Comparison of ENCODE assay signal across 9 cellular contexts in the genomic region with DNA sequence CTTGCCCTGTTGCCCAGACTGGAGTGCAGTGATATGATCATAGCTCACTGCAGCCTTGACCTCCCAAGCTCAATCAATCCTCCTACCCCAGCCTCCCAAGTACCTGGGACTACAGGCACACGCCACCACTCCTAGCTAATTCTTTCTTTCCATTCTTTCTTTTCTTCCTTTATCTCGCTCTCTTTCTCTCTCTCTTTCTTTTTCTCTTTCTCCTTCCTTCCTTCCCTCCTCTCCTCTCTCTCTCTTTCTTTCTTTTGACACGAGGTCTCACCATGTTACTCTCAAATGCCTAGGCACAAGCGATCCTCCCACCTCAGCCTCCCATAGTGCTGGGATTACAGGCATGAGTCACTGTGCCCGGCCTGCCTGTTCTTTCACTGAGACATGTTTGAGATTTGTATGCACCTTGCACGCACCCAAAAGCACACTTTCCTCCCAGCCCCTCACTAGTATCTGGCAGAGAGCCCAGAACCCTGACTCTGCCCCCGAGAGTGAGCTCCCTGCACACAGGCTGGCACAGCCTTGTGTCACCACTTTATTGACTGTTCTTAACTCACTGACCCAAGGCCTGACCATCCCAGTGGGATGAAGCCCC. TPM values are rescaled to one million over a fixed set of nuclear protein-coding genes. Genes with fewer than 3 reads are reported as not detected.
A peak's percentile ranks its signal among the peaks of the same experiment; 100 is the strongest.
DNase-seq lines count a peak whose midpoint lies in the region; ATAC-seq and TF ChIP-seq lines count a peak whose summit lies in the region.
"Had no signal": no experiment of that assay in that cellular context is flagged by ENCODE, and none has a peak within 500 bp of the region (broad histone marks: within the 10 kb centered on the region; RNA-seq: fewer than 3 reads in every experiment).

No MANE protein-coding gene starts in this region.

- no peaks in the 10 kb centered on the region for H3K27me3 Mint-ChIP-seq in activated CD8-positive, alpha-beta T cell treated with anti-CD3 and anti-CD28 coated beads, Interleukin-2, amount 10 ng/mL, durations not matched to agents 7 days and 5 days (ENCODE audit: low read depth)

- H3K27ac Mint-ChIP-seq in activated CD8-positive, alpha-beta T cell treated with anti-CD3 and anti-CD28 coated beads, Interleukin-2, amount 10 ng/mL, durations not matched to agents 7 days and 5 days = peak overlapping the region; percentile 96

- no peaks in the 10 kb centered on the region for H3K9me3 Mint-ChIP-seq in activated CD8-positive, alpha-beta T cell treated with anti-CD3 and anti-CD28 coated beads, Interleukin-2, amount 10 ng/mL, durations not matched to agents 7 days and 5 days (ENCODE audit: insufficient read depth)

- TF ChIP-seq POLR2A in lower leg skin (IDR thresholded peaks at IDR 0.05) = no peak

- no peak overlapping the region for H3K27ac ChIP-seq in upper lobe of right lung
- H3K27ac ChIP-seq: SK-N-MC had no signal

- no peaks in the 10 kb centered on the region for H3K9me3 ChIP-seq in upper lobe of right lung

- no peaks in the 10 kb centered on the region for H3K27me3 ChIP-seq in upper lobe of right lung

- peaks cover 10% of the 10 kb centered on the region for H3K36me3 Mint-ChIP-seq in activated CD8-positive, alpha-beta T cell treated with anti-CD3 and anti-CD28 coated beads, Interleukin-2, amount 10 ng/mL, durations not matched to agents 7 days and 5 days (ENCODE audit: low read depth)

- intact Hi-C loops in upper lobe of right lung (cut with DNase I) (no loop called here), lower leg skin (cut with DNase I; ENCODE audit: low total_unique reads) (no loop called here)

- DNase-seq in NCI-H510A treated with DMSO at 0.1 percent for 48 hours (lab: John Stamatoyannopoulos, UW) (peak; percentile 21), NCI-H510A (lab: John Stamatoyannopoulos, UW) (no peak), putamen (ENCODE audit: low spot score) (peak; percentile 17), globus pallidus (ENCODE audit: low spot score) (no peak), upper lobe of right lung (no peak), lower leg skin (ENCODE audit: low spot score in 2 of 2) (no peak)
- peak; percentile 66 for DNase-seq in activated CD8-positive, alpha-beta T cell treated with anti-CD3 and anti-CD28 coated beads, Interleukin-2, amount 10 ng/mL, durations not matched to agents 7 days and 5 days

- ATAC-seq in HG03521 (IDR thresholded peaks at IDR 0.05; ENCODE audit: unreplicated experiment) = peak; percentile 61
- ATAC-seq in activated CD8-positive, alpha-beta T cell treated with anti-CD3 and anti-CD28 coated beads, Interleukin-2, amount 10 ng/mL, durations not matched to agents 7 days and 5 days = peak; percentile 32
- no peak for ATAC-seq in upper lobe of right lung

- TF ChIP-seq CTCF in upper lobe of right lung (IDR thresholded peaks at IDR 0.05) (no peak), lower leg skin (IDR thresholded peaks at IDR 0.05) (no peak)

- H3K4me3 Mint-ChIP-seq in activated CD8-positive, alpha-beta T cell treated with anti-CD3 and anti-CD28 coated beads, Interleukin-2, amount 10 ng/mL, durations not matched to agents 7 days and 5 days = peak overlapping the region; percentile 76

- CTCF ChIA-PET in activated CD8-positive, alpha-beta T cell treated with anti-CD3 and anti-CD28 coated beads, Interleukin-2, amount 10 ng/mL, durations not matched to agents 7 days and 5 days (lab: Charles Lee) = interaction anchor here (0.7 to 1.3 kb wide), 6 partner anchors 8 to 112 kb away, joined by 3 to 4 read pairs (median 3); no protein-coding TSS in a partner anchor

- H3K36me3 ChIP-seq in upper lobe of right lung = no peaks in the 10 kb centered on the region

- peaks cover 73% of the 10 kb centered on the region for H3K4me1 Mint-ChIP-seq in activated CD8-positive, alpha-beta T cell treated with anti-CD3 and anti-CD28 coated beads, Interleukin-2, amount 10 ng/mL, durations not matched to agents 7 days and 5 days (ENCODE audit: low read depth)

- H3K4me1 ChIP-seq in upper lobe of right lung = peaks cover 12% of the 10 kb centered on the region

- WGBS in lower leg skin, 2 donors = 60 to 66% methylated on average over 7 of the region's 7 CpGs

- no peak overlapping the region for H3K4me3 ChIP-seq in upper lobe of right lung
- H3K4me3 ChIP-seq in lower leg skin (ENCODE audit: low read depth, poor library complexity, severe bottlenecking) = no peak overlapping the region
- H3K4me3 ChIP-seq: SK-N-MC had no signal

- POLR2A ChIA-PET in activated CD8-positive, alpha-beta T cell treated with anti-CD3 and anti-CD28 coated beads, Interleukin-2, amount 10 ng/mL, durations not matched to agents 7 days and 5 days (lab: Charles Lee) = interaction anchor here (0.7 to 4.2 kb wide), 8 partner anchors 8 to 113 kb away, joined by 3 to 67 read pairs (median 4); a partner anchor contains a TSS

RNA-seq across cellular contexts. Expression of a gene that starts 56.8 kb away (rescaled TPM):
- 100 to 1,000 TPM; 214 to 222 TPM for total RNA-seq in activated CD8-positive, alpha-beta T cell treated with anti-CD3 and anti-CD28 coated beads, Interleukin-2, amount 10 ng/mL, durations not matched to agents 7 days and 5 days
- total RNA-seq in upper lobe of right lung (3.9 TPM), lower leg skin (1 to 10 TPM in 3 of 4 donors, under 1 TPM in 1; 0.42 to 2.7 (median 1.8) TPM)

Comparison
In these comparisons a context has a peak if more than half of its experiments do, and no peak if none do; other contexts are left out.
1. DNase-seq: peak in NCI-H510A treated with DMSO at 0.1 percent for 48 hours (single experiment), activated CD8-positive, alpha-beta T cell treated with anti-CD3 and anti-CD28 coated beads, Interleukin-2, amount 10 ng/mL, durations not matched to agents 7 days and 5 days (single experiment) and putamen (single experiment); none in NCI-H510A (single experiment), globus pallidus (single experiment), upper lobe of right lung (single experiment) and lower leg skin (0 of 2).
2. RNA of a gene that starts 56.8 kb away (total RNA-seq): 214 to 222 TPM in activated CD8-positive, alpha-beta T cell treated with anti-CD3 and anti-CD28 coated beads, Interleukin-2, amount 10 ng/mL, durations not matched to agents 7 days and 5 days; 3.9 TPM in upper lobe of right lung (single experiment) and 0.42 to 2.7 TPM in lower leg skin; every median in the first group is over 10 times any median in the second.